19 cellular contexts compared by ENCODE assay signal in genomic region chr9:93536167-93536566, GRCh38. TPM values are rescaled to one million over a fixed set of nuclear protein-coding genes. Genes with fewer than 3 reads are reported as not detected.
DNase-seq lines count a peak whose midpoint lies in the region; ATAC-seq and TF ChIP-seq lines count a peak whose summit lies in the region.
"Had no signal": no experiment of that assay in that cellular context is flagged by ENCODE, and none has a peak within 500 bp of the region (broad histone marks: within the 10 kb centered on the region; RNA-seq: fewer than 3 reads in every experiment).

No MANE protein-coding gene starts in this region.

- POLR2A ChIA-PET in CD4-positive, alpha-beta T cell (lab: Charles Lee), result interaction anchor here (0.9 to 1.3 kb wide), 2 partner anchors 30 to 82 kb away, joined by 3 read pairs; no protein-coding TSS in a partner anchor

- H3K27ac ChIP-seq in heart left ventricle (peak overlapping the region in 4 of 12 donors; percentile 10 to 59 (median 28)), gastrocnemius medialis (peak overlapping the region in 3 of 4 donors; percentile 4 to 58 (median 12))
- no peak overlapping the region for H3K27ac ChIP-seq in CD4-positive, alpha-beta T cell (ENCODE audit: low read depth, low read length)
- H3K27ac ChIP-seq: C4-2B, SK-N-MC had no signal

- no peak overlapping the region for H3K4me3 Mint-ChIP-seq in activated T-cell treated with anti-CD3 and anti-CD28 coated beads, Interleukin-2, amount 50 U/mL, for 24 hours
- no peak overlapping the region for H3K4me3 Mint-ChIP-seq in CD4-positive, alpha-beta T cell

- no peaks in the 10 kb centered on the region for H3K27me3 Mint-ChIP-seq in activated T-cell treated with anti-CD3 and anti-CD28 coated beads, Interleukin-2, amount 50 U/mL, for 24 hours
- H3K27me3 Mint-ChIP-seq in CD4-positive, alpha-beta T cell, result no peaks in the 10 kb centered on the region

- H3K9me3 Mint-ChIP-seq in activated T-cell treated with anti-CD3 and anti-CD28 coated beads, Interleukin-2, amount 50 U/mL, for 24 hours, result no peaks in the 10 kb centered on the region
- H3K9me3 Mint-ChIP-seq in CD4-positive, alpha-beta T cell, result no peaks in the 10 kb centered on the region

- H3K36me3 Mint-ChIP-seq in activated T-cell treated with anti-CD3 and anti-CD28 coated beads, Interleukin-2, amount 50 U/mL, for 24 hours (ENCODE audit: low read depth), result peaks cover 98% of the 10 kb centered on the region
- peaks cover 86% of the 10 kb centered on the region for H3K36me3 Mint-ChIP-seq in CD4-positive, alpha-beta T cell (ENCODE audit: low read depth)

- H3K36me3 ChIP-seq in heart left ventricle (peaks cover 0 to 90% (median 56%) of the 10 kb centered on the region in 9 donors), gastrocnemius medialis (peaks cover 0 to 17% of the 10 kb centered on the region in 2 donors)

- TF ChIP-seq POLR2A in heart left ventricle (IDR thresholded peaks at IDR 0.05), result no peak
- TF ChIP-seq POLR2A in gastrocnemius medialis (IDR thresholded peaks at IDR 0.05), result no peak

- no peak overlapping the region for H3K4me3 ChIP-seq in heart left ventricle
- H3K4me3 ChIP-seq in gastrocnemius medialis, result no peak overlapping the region
- H3K4me3 ChIP-seq: SK-N-MC had no signal

- H3K4me1 Mint-ChIP-seq in activated T-cell treated with anti-CD3 and anti-CD28 coated beads, Interleukin-2, amount 50 U/mL, for 24 hours (ENCODE audit: low read depth), result no peaks in the 10 kb centered on the region
- H3K4me1 Mint-ChIP-seq in CD4-positive, alpha-beta T cell (ENCODE audit: low read depth), result no peaks in the 10 kb centered on the region

- peak overlapping the region; percentile 19 for H3K27ac Mint-ChIP-seq in activated T-cell treated with anti-CD3 and anti-CD28 coated beads, Interleukin-2, amount 50 U/mL, for 24 hours
- no peak overlapping the region for H3K27ac Mint-ChIP-seq in CD4-positive, alpha-beta T cell

- H3K9me3 ChIP-seq in heart left ventricle (no peaks in the 10 kb centered on the region), gastrocnemius medialis (no peaks in the 10 kb centered on the region)
- no peaks in the 10 kb centered on the region for H3K9me3 ChIP-seq in CD4-positive, alpha-beta T cell (ENCODE audit: control insufficient read depth, low read length)

- ATAC-seq in heart left ventricle (peak; percentile 34 to 82 (median 64)), gastrocnemius medialis (no peak), HG03025 (IDR thresholded peaks at IDR 0.05; ENCODE audit: low FRiP score, unreplicated experiment) (no peak)
- ATAC-seq in CD4-positive, alpha-beta T cell (ENCODE audit: poor library complexity), result no peak

- in situ Hi-C loops in G401 (cut with HindIII; ENCODE audit: low sequenced_read_pairs) (no loop called here), gastrocnemius medialis (cut with MboI; ENCODE audit: low sequenced_read_pairs in 4 of 4) (no loop called here)

- H3K4me1 ChIP-seq in heart left ventricle, result peaks cover 0 to 27% (median 9%) of the 10 kb centered on the region in 12 donors
- peaks cover 30 to 32% of the 10 kb centered on the region in 2 donors for H3K4me1 ChIP-seq in gastrocnemius medialis

- CTCF ChIA-PET in CD4-positive, alpha-beta T cell (lab: Charles Lee), result interaction anchor here (1.1 kb wide), 1 partner anchor 107 kb away, joined by 3 read pairs; no protein-coding TSS in a partner anchor

- no peak for TF ChIP-seq CTCF in heart left ventricle (IDR thresholded peaks at IDR 0.05)
- no peak for TF ChIP-seq CTCF in gastrocnemius medialis (IDR thresholded peaks at IDR 0.05 in 4 of 5, conservative IDR thresholded peaks at IDR 0.05 in 1 of 5)
- TF ChIP-seq CTCF in CD4-positive, alpha-beta T cell (IDR thresholded peaks at IDR 0.05), result no peak

- DNase-seq in activated T-cell treated with anti-CD3 and anti-CD28 coated beads, Interleukin-2, amount 50 U/mL, for 24 hours, result no peak
- DNase-seq in activated T-cell treated with anti-CD3 and anti-CD28 coated beads for 4 hours (no peak), G401 (ENCODE audit: low spot score) (peak; percentile 84), heart left ventricle (peak in 1 of 5 donors; percentile 39), gastrocnemius medialis (no peak), SKM-1 (lab: John Stamatoyannopoulos, UW; ENCODE audit: unreplicated experiment) (no peak)
- no peak for DNase-seq in CD4-positive, alpha-beta T cell
- DNase-seq: 8988T, DMS79, Karpas-422, MV-4-11, NCI-H1694, NCI-H2081 treated with DMSO at 0.1 percent for 48 hours, NCI-H2171 treated with DMSO at 0.1 percent for 48 hours, NCI-H526, SHP77 treated with DMSO at 0.1 percent for 48 hours had no signal

- intact Hi-C loops in heart left ventricle (cut with DNase I) (loop anchor here in 1 of 10 donors (10.0 kb wide), 1 partner anchor 81 kb away; the partner anchor contains the start of genes FAM120A and FAM120AOS), gastrocnemius medialis (cut with DNase I; ENCODE audit: low total_unique reads) (loop anchor here (2.0 kb wide), 1 partner anchor 83 kb away; the partner anchor contains the start of gene FAM120AOS)
- intact Hi-C loops in CD4-positive, alpha-beta T cell (cut with DNase I, micrococcal nuclease), result no loop called here

- WGBS in heart left ventricle, 4 donors, result 40 to 68% (median 50%) methylated on average over 4 of the region's 4 CpGs

- H3K27me3 ChIP-seq in heart left ventricle, result no peaks in the 10 kb centered on the region
- H3K27me3 ChIP-seq in gastrocnemius medialis, result no peaks in the 10 kb centered on the region
- H3K27me3 ChIP-seq in CD4-positive, alpha-beta T cell (ENCODE audit: control insufficient read depth, insufficient read depth, low read length), result no peaks in the 10 kb centered on the region

RNA-seq across cellular contexts. Expression of gene PHF2, which starts 40.2 kb away (rescaled TPM):
- total RNA-seq in G401 (2014; rRNA removed; shearing (Covaris generic)), result 6.3 and 8.1 TPM in 2 replicates
- total RNA-seq in heart left ventricle (10 to 100 TPM; 19.5 to 37.2 (median 22.4) TPM), gastrocnemius medialis (10 to 100 TPM; 18.8 to 24.3 (median 21.9) TPM)
- polyA plus RNA-seq in heart left ventricle, result 10 to 100 TPM; 18.8 to 20.4 TPM
- total RNA-seq in CD4-positive, alpha-beta T cell, result 10 to 100 TPM; 27.3 to 28.8 TPM

Comparison
In these comparisons a context has a peak if more than half of its experiments do, and no peak if none do; other contexts are left out.
1. ATAC-seq: peak in heart left ventricle (4 of 4); none in gastrocnemius medialis (0 of 2), HG03025 (single experiment) and CD4-positive, alpha-beta T cell (single experiment).